Comparison of ENCODE assay signal across 8 cellular contexts in the genomic region with DNA sequence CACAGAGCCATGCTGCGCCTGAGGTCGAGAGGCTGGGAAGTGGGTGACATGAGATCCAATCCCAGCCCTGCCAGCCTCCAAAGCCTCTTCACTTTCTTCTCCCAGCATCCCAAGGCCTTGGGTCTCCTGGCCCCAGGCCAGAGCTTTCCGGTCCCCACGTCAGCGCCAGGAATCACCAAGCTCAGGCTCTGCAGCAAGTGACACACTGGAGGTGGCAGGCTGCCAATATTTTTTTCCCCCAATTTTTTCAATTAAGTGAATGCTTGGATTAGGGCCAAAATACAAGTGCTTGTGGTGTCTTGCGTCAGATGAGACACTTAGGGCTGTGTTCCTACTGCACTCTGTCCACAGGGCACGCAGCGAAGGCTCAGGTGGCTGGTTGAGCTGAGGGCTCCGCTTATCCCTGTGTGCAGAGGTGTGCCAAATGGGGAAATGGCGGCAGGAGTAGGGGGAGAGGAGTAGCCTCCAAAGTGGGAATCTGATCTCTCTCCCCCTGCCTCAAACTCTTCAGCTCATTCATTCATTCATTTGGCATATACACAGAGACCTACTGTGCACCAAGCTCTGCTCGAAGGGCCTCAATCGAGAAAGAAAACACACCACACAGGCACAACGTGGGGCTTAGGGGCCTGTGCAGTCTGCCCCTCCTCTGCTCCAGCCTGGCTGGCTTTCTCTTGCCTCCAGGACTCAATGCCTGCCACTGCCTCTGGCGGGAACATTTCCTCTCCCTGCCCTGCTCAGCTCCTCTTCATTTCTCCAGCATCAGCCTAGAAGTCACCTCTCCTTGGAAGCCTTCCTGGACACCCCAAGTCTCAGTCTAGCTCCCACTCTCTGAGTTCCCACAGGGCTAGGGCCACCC. TPM values are rescaled to one million over a fixed set of nuclear protein-coding genes. Genes with fewer than 3 reads are reported as not detected.
DNase-seq lines count a peak whose midpoint lies in the region; ATAC-seq and TF ChIP-seq lines count a peak whose summit lies in the region.

No MANE protein-coding gene starts in this region.

- peak overlapping the region; percentile 75 for H3K27ac ChIP-seq in muscle layer of colon (ENCODE audit: low read depth, low read length)

- TF ChIP-seq CTCF in Calu3 (IDR thresholded peaks at IDR 0.05; ENCODE audit: unreplicated experiment) = no peak

- intact Hi-C loops in Calu3 (cut with micrococcal nuclease; ENCODE audit: unreplicated experiment) = loop anchor here (1.0 kb wide), 1 partner anchor 16 kb away; no protein-coding TSS in a partner anchor

- H3K27ac Mint-ChIP-seq in Calu3 (ENCODE audit: unreplicated experiment) = peak overlapping the region; percentile 59

- H3K4me3 ChIP-seq in muscle layer of colon (ENCODE audit: low read depth in 1 of 2, low read length in 2 of 2) = no peak overlapping the region

- H3K36me3 Mint-ChIP-seq in Calu3 (ENCODE audit: insufficient read depth, unreplicated experiment) = peaks cover 17% of the 10 kb centered on the region

- no peaks in the 10 kb centered on the region for H3K9me3 ChIP-seq in muscle layer of colon (ENCODE audit: low read length)

- H3K9me3 Mint-ChIP-seq in Calu3 (ENCODE audit: low read depth, unreplicated experiment) = no peaks in the 10 kb centered on the region

- peaks cover 20% of the 10 kb centered on the region for H3K4me1 Mint-ChIP-seq in Calu3 (ENCODE audit: low read depth, unreplicated experiment)

- no peaks in the 10 kb centered on the region for H3K27me3 Mint-ChIP-seq in Calu3 (ENCODE audit: unreplicated experiment)

- no peak overlapping the region for H3K9ac ChIP-seq in muscle layer of colon (ENCODE audit: low read length)

- no peaks in the 10 kb centered on the region for H3K36me3 ChIP-seq in muscle layer of colon (ENCODE audit: insufficient read depth, low read length)

- DNase-seq in Calu3 (peak; percentile 94), NCI-H345 treated with DMSO at 0.1 percent for 48 hours (lab: John Stamatoyannopoulos, UW; ENCODE audit: unreplicated experiment) (peak; percentile 96), dermis microvascular lymphatic vessel endothelial cell (ENCODE audit: low read depth in 2 of 2) (peak; percentile 60 to 95), GOT3 (lab: John Stamatoyannopoulos, UW) (no peak), SKM-1 treated with dmso at 0.1 percent for 144 hours (lab: John Stamatoyannopoulos, UW; ENCODE audit: unreplicated experiment) (no peak), retina (no peak)

- CTCF ChIA-PET in Calu3 (lab: Charles Lee) = interaction anchor here (0.6 to 1.9 kb wide), 11 partner anchors 9 to 259 kb away, joined by 3 to 23 read pairs (median 4); partner anchors contain the start of gene UBTD2

- peaks cover 43% of the 10 kb centered on the region for H3K4me1 ChIP-seq in muscle layer of colon (ENCODE audit: insufficient read depth, low read length)

- no TSS peak for BruUV-seq in Calu3 (replicated peaks; lab: Mats Ljungman, UMichigan)

- H3K27me3 ChIP-seq in muscle layer of colon (ENCODE audit: control insufficient read depth in 1 of 2, insufficient read depth in 2 of 2, low read length in 2 of 2) = no peaks in the 10 kb centered on the region

- H3K4me3 Mint-ChIP-seq in Calu3 (ENCODE audit: low read depth, unreplicated experiment) = peak overlapping the region; percentile 16

- no peak for ATAC-seq in GM19035 (IDR thresholded peaks at IDR 0.05; ENCODE audit: unreplicated experiment)

RNA-seq across cellular contexts. Expression of gene SH3PXD2B, which starts 16.7 kb away (rescaled TPM):
- total RNA-seq in Calu3 (2022) (20.1 and 25.6 TPM in 2 replicates), dermis microvascular lymphatic vessel endothelial cell (12.5 and 24.3 TPM in 2 replicates)

Comparison
In these comparisons a context has a peak if more than half of its experiments do, and no peak if none do; other contexts are left out.
1. DNase-seq: peak in Calu3 (single experiment), NCI-H345 treated with DMSO at 0.1 percent for 48 hours (single experiment) and dermis microvascular lymphatic vessel endothelial cell (2 of 2); none in GOT3 (single experiment), SKM-1 treated with dmso at 0.1 percent for 144 hours (single experiment) and retina (single experiment).